Comparison of ENCODE assay signal across 8 cellular contexts in genomic region chr3:67654099-67654831, GRCh38. TPM values are rescaled to one million over a fixed set of nuclear protein-coding genes. Genes with fewer than 3 reads are reported as not detected.
DNase-seq lines count a peak whose midpoint lies in the region; ATAC-seq and TF ChIP-seq lines count a peak whose summit lies in the region.

Gene SUCLG2 (minus strand): TSS chr3:67654612. CDS start chr3:67654586, 26 bp downstream.

- no peaks in the 10 kb centered on the region for H3K27me3 Mint-ChIP-seq in activated naive CD8-positive, alpha-beta T cell treated with anti-CD3 and anti-CD28 coated beads, Interleukin-2, amount 10 ng/mL, durations not matched to agents 7 days and 5 days

- H2BK5ac ChIP-seq in trophoblast cell (ENCODE audit: low read depth, low read length, poor library complexity): peak within 1 kb of the TSS; percentile 90

- H2BK120ac ChIP-seq in trophoblast cell (ENCODE audit: insufficient read depth, low read length, poor library complexity): peak within 1 kb of the TSS; percentile 95

- H3K18ac ChIP-seq in trophoblast cell (ENCODE audit: low read length): peak within 1 kb of the TSS; percentile 98

- peak within 1 kb of the TSS; percentile 94 for H4K8ac ChIP-seq in trophoblast cell (ENCODE audit: low read depth, low read length)

- peak within 1 kb of the TSS; percentile 78 for H3K4me3 Mint-ChIP-seq in activated naive CD8-positive, alpha-beta T cell treated with anti-CD3 and anti-CD28 coated beads, Interleukin-2, amount 10 ng/mL, durations not matched to agents 7 days and 5 days

- no peaks in the 10 kb centered on the region for H3K27me3 ChIP-seq in GM23248 (replicated peaks; ENCODE audit: insufficient read depth)
- no peaks in the 10 kb centered on the region for H3K27me3 ChIP-seq in SU-DHL-6 (ENCODE audit: low read length)
- no peaks in the 10 kb centered on the region for H3K27me3 ChIP-seq in trophoblast cell (ENCODE audit: insufficient read depth, low read length)
- H3K27me3 ChIP-seq in tibial nerve: no peaks in the 10 kb centered on the region

- peaks cover 63% of the 10 kb centered on the region for H3K36me3 Mint-ChIP-seq in activated naive CD8-positive, alpha-beta T cell treated with anti-CD3 and anti-CD28 coated beads, Interleukin-2, amount 10 ng/mL, durations not matched to agents 7 days and 5 days

- H4K91ac ChIP-seq in trophoblast cell (ENCODE audit: low read depth, low read length): peak within 1 kb of the TSS; percentile 98

- H3K9me2 ChIP-seq in GM23248 (ENCODE audit: insufficient read depth) (no peaks in the 10 kb centered on the region), SU-DHL-6 (replicated peaks; ENCODE audit: insufficient read depth, low read length) (no peaks in the 10 kb centered on the region)

- H3K4me3 ChIP-seq in GM23248: peak within 1 kb of the TSS; percentile 94
- H3K4me3 ChIP-seq in SU-DHL-6 (ENCODE audit: insufficient read depth, low read length, poor library complexity, severe bottlenecking): peak within 1 kb of the TSS; percentile 66
- peak within 1 kb of the TSS; percentile 83 for H3K4me3 ChIP-seq in trophoblast cell (ENCODE audit: low read depth, low read length)
- peak within 1 kb of the TSS; percentile 84 to 99 (median 94) for H3K4me3 ChIP-seq in tibial nerve

- peak within 1 kb of the TSS; percentile 92 for H3K27ac Mint-ChIP-seq in activated naive CD8-positive, alpha-beta T cell treated with anti-CD3 and anti-CD28 coated beads, Interleukin-2, amount 10 ng/mL, durations not matched to agents 7 days and 5 days

- in situ Hi-C loops in G401 (cut with HindIII; ENCODE audit: low sequenced_read_pairs) (no loop called here), GM23248 (cut with MboI) (no loop called here)

- ATAC-seq in activated naive CD8-positive, alpha-beta T cell treated with anti-CD3 and anti-CD28 coated beads, Interleukin-2, amount 10 ng/mL, durations not matched to agents 7 days and 5 days (ENCODE audit: low read depth): peak; percentile 62
- peak; percentile 99 for ATAC-seq in Right ventricle myocardium inferior

- TF ChIP-seq CTCF in SU-DHL-6 (IDR thresholded peaks at IDR 0.05; ENCODE audit: insufficient read depth, low read length, poor library complexity, severe bottlenecking): no peak
- no peak for TF ChIP-seq CTCF in tibial nerve (IDR thresholded peaks at IDR 0.05)

- H4K20me1 ChIP-seq in GM23248 (ENCODE audit: insufficient read depth) (no peaks in the 10 kb centered on the region), SU-DHL-6 (ENCODE audit: low read depth, low read length) (no peaks in the 10 kb centered on the region)

- peaks cover 17% of the 10 kb centered on the region for H3K9me3 Mint-ChIP-seq in activated naive CD8-positive, alpha-beta T cell treated with anti-CD3 and anti-CD28 coated beads, Interleukin-2, amount 10 ng/mL, durations not matched to agents 7 days and 5 days

- peak within 1 kb of the TSS; percentile 98 for H3K14ac ChIP-seq in trophoblast cell (ENCODE audit: low read length)

- H3K9ac ChIP-seq in GM23248: peak within 1 kb of the TSS; percentile 95
- peak within 1 kb of the TSS; percentile 83 for H3K9ac ChIP-seq in SU-DHL-6 (ENCODE audit: low read length)
- peak within 1 kb of the TSS; percentile 93 for H3K9ac ChIP-seq in trophoblast cell (ENCODE audit: low read length)

- H3K79me1 ChIP-seq in trophoblast cell (ENCODE audit: low read length): peaks cover 12% of the 10 kb centered on the region

- WGBS in GM23248 (ENCODE audit: low coverage in 1 of 2, low lambda C conversion rate in 2 of 2, missing lambda C conversion rate in 2 of 2), 2 experiments: 0 to 1% methylated on average over 20 to 64 of the region's 66 CpGs
- no CpG with 5 or more reads among the region's 66 CpGs for WGBS in trophoblast cell (ENCODE audit: extremely low coverage, insufficient coverage, insufficient read length)
- 1% methylated on average over 35 to 61 of the region's 66 CpGs for WGBS in tibial nerve, 2 donors

- no peak within 1 kb of the TSS for H3K23ac ChIP-seq in trophoblast cell (ENCODE audit: low read length)

- H4K12ac ChIP-seq in trophoblast cell (ENCODE audit: low read depth, low read length): peak within 1 kb of the TSS; percentile 99

- intact Hi-C loops in Right ventricle myocardium inferior (cut with DNase I): no loop called here

- H3K4me1 Mint-ChIP-seq in activated naive CD8-positive, alpha-beta T cell treated with anti-CD3 and anti-CD28 coated beads, Interleukin-2, amount 10 ng/mL, durations not matched to agents 7 days and 5 days: peaks cover 46% of the 10 kb centered on the region

- H3K79me2 ChIP-seq in GM23248 (ENCODE audit: insufficient read depth): peaks cover 47% of the 10 kb centered on the region
- H3K79me2 ChIP-seq in SU-DHL-6 (ENCODE audit: insufficient read depth, low read length): 0 out of 2 replicates have a peak, but pooled peaks cover 19% of the 10 kb centered on the region
- peaks cover 9% of the 10 kb centered on the region for H3K79me2 ChIP-seq in trophoblast cell (ENCODE audit: control insufficient read depth, insufficient read depth, low read length, poor library complexity)

- peak within 1 kb of the TSS; percentile 18 for H2AK5ac ChIP-seq in trophoblast cell (ENCODE audit: low read length)

- H3K36me3 ChIP-seq in GM23248 (ENCODE audit: low read depth) (no peaks in the 10 kb centered on the region), SU-DHL-6 (ENCODE audit: low read length) (no peaks in the 10 kb centered on the region), trophoblast cell (ENCODE audit: control insufficient read depth in 1 of 2, insufficient read depth in 2 of 2, low read length in 2 of 2) (no peaks in the 10 kb centered on the region), tibial nerve (no peaks in the 10 kb centered on the region)

- peak; percentile 39 to 60 for TF ChIP-seq POLR2A in tibial nerve (IDR thresholded peaks at IDR 0.05)

- peak within 1 kb of the TSS; percentile 92 for H3K4me2 ChIP-seq in GM23248 (ENCODE audit: unreplicated experiment)
- H3K4me2 ChIP-seq in SU-DHL-6 (ENCODE audit: low read depth, low read length, poor library complexity, severe bottlenecking): peak within 1 kb of the TSS; percentile 90
- peak within 1 kb of the TSS; percentile 47 for H3K4me2 ChIP-seq in trophoblast cell (ENCODE audit: low read length)

- no peaks in the 10 kb centered on the region for H3K9me3 ChIP-seq in GM23248 (ENCODE audit: low read depth)
- H3K9me3 ChIP-seq in SU-DHL-6 (ENCODE audit: insufficient read depth, low read length): no peaks in the 10 kb centered on the region
- no peaks in the 10 kb centered on the region for H3K9me3 ChIP-seq in trophoblast cell (ENCODE audit: insufficient read depth, low read depth, low read length)
- no peaks in the 10 kb centered on the region for H3K9me3 ChIP-seq in tibial nerve

- H3K27ac ChIP-seq in GM23248: peak within 1 kb of the TSS; percentile 91
- peak within 1 kb of the TSS; percentile 76 for H3K27ac ChIP-seq in SU-DHL-6 (ENCODE audit: low read depth, low read length)
- H3K27ac ChIP-seq in trophoblast cell (ENCODE audit: low read depth, low read length): peak within 1 kb of the TSS; percentile 90
- peak within 1 kb of the TSS; percentile 92 to 98 (median 96) for H3K27ac ChIP-seq in tibial nerve

- peak within 1 kb of the TSS; percentile 83 for H3K4ac ChIP-seq in trophoblast cell (ENCODE audit: low read depth, low read length)

- DNase-seq in G401 (ENCODE audit: low spot score) (peak; percentile 50), GM23248 (peak; percentile 95), LHCN-M2 (ENCODE audit: low read depth) (peak; percentile 90), Right ventricle myocardium inferior (ENCODE audit: missing footprints) (peak; percentile 96), trophoblast cell (peak; percentile 91 to 93), tibial nerve (ENCODE audit: low spot score in 2 of 2) (peak; percentile 83 to 89)
- DNase-seq in activated naive CD8-positive, alpha-beta T cell treated with anti-CD3 and anti-CD28 coated beads, Interleukin-2, amount 10 ng/mL, durations not matched to agents 7 days and 5 days: peak; percentile 83

- H3F3A ChIP-seq in GM23248 (ENCODE audit: insufficient read depth): peaks cover 10% of the 10 kb centered on the region
- peaks cover 20% of the 10 kb centered on the region for H3F3A ChIP-seq in SU-DHL-6 (ENCODE audit: insufficient read depth)

- H2AFZ ChIP-seq in GM23248 (peak within 1 kb of the TSS; percentile 99), SU-DHL-6 (ENCODE audit: low read depth, low read length, severe bottlenecking) (peak within 1 kb of the TSS; percentile 95), trophoblast cell (ENCODE audit: insufficient read depth, low read length, poor library complexity) (peak within 1 kb of the TSS; percentile 100)

- H2BK12ac ChIP-seq in trophoblast cell (ENCODE audit: low read length): peak within 1 kb of the TSS; percentile 19

- peak in 1 of 2 donors; percentile 73 for TF ChIP-seq EP300 in tibial nerve (IDR thresholded peaks at IDR 0.05)

- POLR2A ChIA-PET in activated naive CD8-positive, alpha-beta T cell treated with anti-CD3 and anti-CD28 coated beads, Interleukin-2, amount 10 ng/mL, durations not matched to agents 7 days and 5 days (lab: Charles Lee): interaction anchor here (0.9 to 5.3 kb wide), 9 partner anchors 13 to 656 kb away, joined by 3 to 28 read pairs (median 5); partner anchors contain the start of gene KBTBD8

- peaks cover 12% of the 10 kb centered on the region for H3K4me1 ChIP-seq in GM23248 (ENCODE audit: insufficient read depth)
- peaks cover 5 to 6% of the 10 kb centered on the region in 2 experiments for H3K4me1 ChIP-seq in trophoblast cell (ENCODE audit: control insufficient read depth in 1 of 2, insufficient read depth in 2 of 2, low read length in 2 of 2)
- H3K4me1 ChIP-seq in tibial nerve: peaks cover 0 to 45% (median 16%) of the 10 kb centered on the region in 4 donors

RNA-seq across cellular contexts. Expression of gene SUCLG2, which starts in this region (rescaled TPM):
- total RNA-seq in G401 (2014; rRNA removed; shearing (Covaris generic)): 74.4 and 104 TPM in 2 replicates
- total RNA-seq in GM23248 (2014; rRNA removed; shearing (Covaris generic)): 47.3 and 49.9 TPM in 2 replicates
- polyA plus RNA-seq in GM23248 (2016; fragmentation: Nextera tagmentation; extraction: Ambion mirVana): 49.9 and 53.1 TPM in 2 replicates
- total RNA-seq in LHCN-M2 (2014; rRNA removed) (107 and 108 TPM in 2 replicates), Right ventricle myocardium inferior (99.2 TPM), tibial nerve (10 to 100 TPM; 28.0 to 52.8 (median 42.7) TPM)
- polyA plus RNA-seq in LHCN-M2 (2012): 45.1 TPM
- 10 to 100 TPM; 64.0 to 68.2 TPM for total RNA-seq in activated naive CD8-positive, alpha-beta T cell treated with anti-CD3 and anti-CD28 coated beads, Interleukin-2, amount 10 ng/mL, durations not matched to agents 7 days and 5 days
- polyA plus RNA-seq in trophoblast cell (2013): 22.7 and 24.4 TPM in 2 replicates

Comparison
In these comparisons a context has a peak if more than half of its experiments do, and no peak if none do; other contexts are left out.
1. Peak in every context shown above with its lines: DNase-seq, ATAC-seq, H3K4me3 ChIP-seq and H3K27ac ChIP-seq.